13 cellular contexts compared by ENCODE assay signal in the genomic region with DNA sequence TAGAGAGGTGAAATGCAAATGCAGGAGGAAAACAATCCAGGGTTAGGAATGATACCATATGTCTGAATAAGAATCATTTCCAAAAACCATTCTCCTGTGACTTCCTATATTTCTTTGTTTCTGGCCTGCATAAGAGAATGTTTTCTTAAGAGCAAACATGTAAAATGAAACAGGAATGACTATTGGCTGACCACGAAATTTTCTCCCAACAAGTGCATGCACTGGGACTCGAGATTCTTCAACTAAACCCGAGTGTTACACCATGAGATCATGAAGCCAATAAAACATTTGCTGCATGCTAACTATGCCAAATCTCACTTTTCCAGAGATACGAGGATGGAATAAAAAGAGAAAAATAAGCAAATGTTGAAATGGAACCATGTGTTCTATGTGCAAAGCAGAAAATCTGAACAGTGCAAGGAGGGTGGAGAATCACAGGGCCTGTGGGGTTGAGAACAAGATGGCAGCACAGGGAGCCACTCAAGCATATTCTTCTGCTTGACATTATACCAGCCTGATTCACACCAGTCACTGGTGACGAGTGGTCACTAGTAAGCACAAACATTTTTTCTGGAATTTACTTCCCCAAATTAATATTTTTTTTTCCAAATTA.
A peak's percentile ranks its signal among the peaks of the same experiment; 100 is the strongest.
DNase-seq lines count a peak whose midpoint lies in the region; ATAC-seq and TF ChIP-seq lines count a peak whose summit lies in the region.
"Had no signal": no experiment of that assay in that cellular context is flagged by ENCODE, and none has a peak within 500 bp of the region (broad histone marks: within the 10 kb centered on the region; RNA-seq: fewer than 3 reads in every experiment).

No MANE protein-coding gene starts in this region.

- no peak overlapping the region for H3K4me3 Mint-ChIP-seq in activated T-helper 17 cell treated with anti-CD3 and anti-CD28 coated beads, Interleukin-2, amount 50 U/mL, for 72 hours
- H3K4me3 Mint-ChIP-seq: activated naive CD8-positive, alpha-beta T cell treated with anti-CD3 and anti-CD28 coated beads, Interleukin-2, amount 10 ng/mL, durations not matched to agents 7 days and 5 days had no signal

- no peak overlapping the region for H3K27ac Mint-ChIP-seq in activated T-helper 17 cell treated with anti-CD3 and anti-CD28 coated beads, Interleukin-2, amount 50 U/mL, for 72 hours
- H3K27ac Mint-ChIP-seq: activated naive CD8-positive, alpha-beta T cell treated with anti-CD3 and anti-CD28 coated beads, Interleukin-2, amount 10 ng/mL, durations not matched to agents 7 days and 5 days had no signal

- H3K9me3 ChIP-seq in SJSA1 (replicated peaks) (no peaks in the 10 kb centered on the region), stomach (no peaks in the 10 kb centered on the region)

- TF ChIP-seq CTCF in AG10803 (conservative IDR thresholded peaks at IDR 0.05; ENCODE audit: low read length) (no peak), foreskin fibroblast (IDR thresholded peaks at IDR 0.05; ENCODE audit: low read depth, low read length) (no peak), stomach (IDR thresholded peaks at IDR 0.05) (no peak)

- peak; percentile 56 for ATAC-seq in sciatic nerve
- ATAC-seq in activated T-helper 17 cell treated with anti-CD3 and anti-CD28 coated beads, Interleukin-2, amount 50 U/mL, for 72 hours (replicated peaks): no peak

- peaks cover 43% of the 10 kb centered on the region for H3K4me1 ChIP-seq in SJSA1 (replicated peaks)
- peaks cover 17 to 30% (median 23%) of the 10 kb centered on the region in 4 donors for H3K4me1 ChIP-seq in stomach

- no peaks in the 10 kb centered on the region for H3K4me1 Mint-ChIP-seq in activated T-helper 17 cell treated with anti-CD3 and anti-CD28 coated beads, Interleukin-2, amount 50 U/mL, for 72 hours
- H3K4me1 Mint-ChIP-seq: activated naive CD8-positive, alpha-beta T cell treated with anti-CD3 and anti-CD28 coated beads, Interleukin-2, amount 10 ng/mL, durations not matched to agents 7 days and 5 days had no signal

- H3K9me3 Mint-ChIP-seq in activated T-helper 17 cell treated with anti-CD3 and anti-CD28 coated beads, Interleukin-2, amount 50 U/mL, for 72 hours: no peaks in the 10 kb centered on the region

- H3K27me3 Mint-ChIP-seq in activated T-helper 17 cell treated with anti-CD3 and anti-CD28 coated beads, Interleukin-2, amount 50 U/mL, for 72 hours: peaks cover 3% of the 10 kb centered on the region
- H3K27me3 Mint-ChIP-seq: activated naive CD8-positive, alpha-beta T cell treated with anti-CD3 and anti-CD28 coated beads, Interleukin-2, amount 10 ng/mL, durations not matched to agents 7 days and 5 days had no signal

- H3K27ac ChIP-seq in SJSA1: peak overlapping the region; percentile 98
- peak overlapping the region in 1 of 5 donors; percentile 46 for H3K27ac ChIP-seq in stomach
- H3K27ac ChIP-seq: C4-2B had no signal

- intact Hi-C loops in sciatic nerve (cut with DNase I) (no loop called here), posterior cingulate gyrus (cut with DNase I) (no loop called here), stomach (cut with DNase I; ENCODE audit: low total_unique reads) (no loop called here)

- H3K27me3 ChIP-seq in SJSA1 (replicated peaks) (no peaks in the 10 kb centered on the region), stomach (no peaks in the 10 kb centered on the region)

- TF ChIP-seq POLR2A in stomach (IDR thresholded peaks at IDR 0.05): no peak

- WGBS in stomach, 5 donors: 71 to 85% (median 76%) methylated on average over 5 of the region's 5 CpGs

- peak; percentile 52 for DNase-seq in AG10803 (ENCODE audit: low read depth)
- DNase-seq in SJSA1 (ENCODE audit: low read depth in 1 of 2, low spot score in 2 of 2): no peak
- peak; percentile 59 to 77 for DNase-seq in foreskin fibroblast
- no peak for DNase-seq in sciatic nerve (ENCODE audit: low spot score)
- DNase-seq in posterior cingulate gyrus: no peak
- no peak for DNase-seq in Kasumi-1 (lab: John Stamatoyannopoulos, UW)
- no peak for DNase-seq in stomach
- DNase-seq: activated naive CD8-positive, alpha-beta T cell treated with anti-CD3 and anti-CD28 coated beads, Interleukin-2, amount 10 ng/mL, durations not matched to agents 7 days and 5 days; kidney; NCI-H2081; stimulated activated CD4-positive, alpha-beta T cell treated with anti-CD3 and anti-CD28 coated beads, Interleukin-2, amount 100 ng/mL, for 48 hours had no signal

- no peak for TF ChIP-seq EP300 in stomach (IDR thresholded peaks at IDR 0.05)

- no peaks in the 10 kb centered on the region for H3K36me3 Mint-ChIP-seq in activated T-helper 17 cell treated with anti-CD3 and anti-CD28 coated beads, Interleukin-2, amount 50 U/mL, for 72 hours (ENCODE audit: low read depth)
- H3K36me3 Mint-ChIP-seq: activated naive CD8-positive, alpha-beta T cell treated with anti-CD3 and anti-CD28 coated beads, Interleukin-2, amount 10 ng/mL, durations not matched to agents 7 days and 5 days had no signal

- H3K4me3 ChIP-seq in AG10803 (ENCODE audit: low read length): no peak overlapping the region
- no peak overlapping the region for H3K4me3 ChIP-seq in SJSA1
- H3K4me3 ChIP-seq in foreskin fibroblast (ENCODE audit: low read depth in 1 of 2, low read length in 2 of 2): no peak overlapping the region
- H3K4me3 ChIP-seq in stomach: no peak overlapping the region

- H3K36me3 ChIP-seq in SJSA1 (no peaks in the 10 kb centered on the region), stomach (no peaks in the 10 kb centered on the region)

Comparison
In these comparisons a context has a peak if more than half of its experiments do, and no peak if none do; other contexts are left out.
1. DNase-seq: peak in AG10803 (single experiment) and foreskin fibroblast (2 of 2); none in SJSA1 (0 of 2), sciatic nerve (single experiment), posterior cingulate gyrus (0 of 10), Kasumi-1 (0 of 2) and stomach (single experiment).